ENCODE assay signal across 1 cellular context in the genomic region with DNA sequence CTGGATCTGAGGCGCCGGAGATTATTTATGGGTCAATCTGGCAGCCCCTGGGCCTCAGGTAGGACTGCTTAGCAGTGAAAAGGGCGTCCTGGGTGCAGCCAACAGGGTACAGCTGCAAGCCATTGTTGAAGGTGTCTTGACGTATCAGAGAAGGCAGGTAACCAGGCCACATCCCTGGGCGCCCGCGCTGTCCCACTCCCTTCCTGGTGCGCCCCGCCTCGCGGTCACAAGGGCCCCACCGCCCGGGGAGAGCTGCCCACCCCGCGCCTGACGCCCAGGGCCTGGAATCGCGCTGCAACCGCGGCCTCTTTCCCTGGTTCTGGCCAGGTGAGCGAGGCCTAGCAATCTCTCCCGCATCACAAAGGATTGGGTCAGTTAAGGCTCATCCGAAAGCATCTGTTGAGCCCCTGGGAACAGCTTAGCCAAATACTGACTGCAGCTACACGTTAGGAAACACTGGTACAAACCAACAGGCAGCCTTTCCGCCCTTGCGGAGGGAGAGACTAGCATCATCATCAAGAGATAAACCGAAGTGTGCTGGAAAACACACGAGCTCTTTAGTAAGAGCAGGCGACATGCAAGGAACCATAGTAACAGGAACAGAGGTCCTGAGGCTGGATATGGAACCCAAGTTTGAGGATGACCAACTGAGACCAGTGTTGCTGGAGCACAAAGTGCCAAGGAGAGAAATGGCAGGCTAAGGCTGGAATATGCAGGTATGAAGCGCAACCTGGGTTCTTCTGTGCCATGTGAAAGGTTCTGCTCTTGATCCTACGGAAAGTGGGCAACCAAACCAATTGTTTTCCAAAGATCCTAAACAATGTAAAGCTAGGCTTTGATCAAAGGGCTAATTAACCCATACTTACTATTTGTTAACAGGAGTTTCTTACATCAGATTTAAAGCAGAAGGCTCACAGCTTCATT.
TF ChIP-seq lines count a peak whose summit lies in the region.

No MANE protein-coding gene starts in this region.

TF ChIP-seq in HepG2, 621 proteins besides CTCF, POLR2A, EP300 and RAD21 (continued from another document):
- TF ChIP-seq, protein P1, sequence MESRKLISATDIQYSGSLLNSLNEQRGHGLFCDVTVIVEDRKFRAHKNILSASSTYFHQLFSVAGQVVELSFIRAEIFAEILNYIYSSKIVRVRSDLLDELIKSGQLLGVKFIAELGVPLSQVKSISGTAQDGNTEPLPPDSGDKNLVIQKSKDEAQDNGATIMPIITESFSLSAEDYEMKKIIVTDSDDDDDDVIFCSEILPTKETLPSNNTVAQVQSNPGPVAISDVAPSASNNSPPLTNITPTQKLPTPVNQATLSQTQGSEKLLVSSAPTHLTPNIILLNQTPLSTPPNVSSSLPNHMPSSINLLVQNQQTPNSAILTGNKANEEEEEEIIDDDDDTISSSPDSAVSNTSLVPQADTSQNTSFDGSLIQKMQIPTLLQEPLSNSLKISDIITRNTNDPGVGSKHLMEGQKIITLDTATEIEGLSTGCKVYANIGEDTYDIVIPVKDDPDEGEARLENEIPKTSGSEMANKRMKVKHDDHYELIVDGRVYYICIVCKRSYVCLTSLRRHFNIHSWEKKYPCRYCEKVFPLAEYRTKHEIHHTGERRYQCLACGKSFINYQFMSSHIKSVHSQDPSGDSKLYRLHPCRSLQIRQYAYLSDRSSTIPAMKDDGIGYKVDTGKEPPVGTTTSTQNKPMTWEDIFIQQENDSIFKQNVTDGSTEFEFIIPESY (CRISPR knock-in tag; IDR thresholded peaks at IDR 0.05): peak; percentile 92
- TF ChIP-seq NFIC (IDR thresholded peaks at IDR 0.05; ENCODE audit: low read length): 0 out of 2 replicates have a peak, but pooled peaks have one; percentile 27
- no peak for TF ChIP-seq ZNF878 (CRISPR knock-in tag; IDR thresholded peaks at IDR 0.05)
- peak; percentile 79 for TF ChIP-seq RBM22 (optimal IDR thresholded peaks at IDR 0.05; ENCODE audit: low read length)
- no peak for TF ChIP-seq NFKB2 (CRISPR knock-in tag; IDR thresholded peaks at IDR 0.05; ENCODE audit: borderline replicate concordance)
- no peak for TF ChIP-seq FOXK2 (IDR thresholded peaks at IDR 0.05)
